Comparison of ENCODE assay signal across 1 cellular context in the genomic region with DNA sequence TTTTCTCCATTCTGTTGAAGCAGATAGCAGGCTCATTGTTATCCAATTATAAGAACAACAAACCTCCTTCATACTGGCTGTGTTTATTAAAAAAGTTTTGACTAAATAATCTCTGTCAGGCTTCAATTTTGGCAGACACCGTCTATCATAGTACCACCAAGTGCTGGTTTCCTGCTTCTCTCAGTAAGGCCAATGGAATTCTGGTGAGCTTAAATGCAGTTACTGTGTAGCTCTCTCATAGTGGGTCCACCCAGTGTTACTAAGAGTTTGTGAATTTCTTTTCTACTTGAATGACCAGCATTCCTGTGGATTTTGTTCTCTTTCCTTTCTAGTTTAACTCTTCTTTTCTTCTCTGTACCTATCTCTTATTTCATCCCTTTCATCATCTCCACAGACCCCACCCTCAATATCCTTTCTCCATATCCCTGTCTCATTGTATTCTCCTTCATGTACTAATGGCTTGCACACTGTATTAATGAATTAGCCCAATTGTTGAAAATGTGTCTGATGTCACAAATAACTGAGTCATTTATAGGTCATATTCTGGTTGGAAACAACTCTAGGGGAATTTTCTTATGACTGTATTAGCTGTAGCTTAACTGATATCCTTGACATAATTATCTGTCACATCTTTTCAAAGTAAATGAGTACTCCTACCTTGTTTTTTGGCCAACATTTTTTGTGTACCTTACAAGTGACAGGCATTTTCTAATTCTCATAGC.
TF ChIP-seq lines count a peak whose summit lies in the region.

No MANE protein-coding gene starts in this region.

TF ChIP-seq in GM23338, 12 proteins besides CTCF, POLR2A, EP300 and RAD21 (continued from another document):
- no peak for TF ChIP-seq ZNF462 (CRISPR knock-in tag; IDR thresholded peaks at IDR 0.05)
- no peak for TF ChIP-seq EZH2phosphoT487 (IDR thresholded peaks at IDR 0.05; ENCODE audit: unreplicated experiment)
- TF ChIP-seq CREB1 (CRISPR knock-in tag; IDR thresholded peaks at IDR 0.05; ENCODE audit: low read depth) = no peak
- TF ChIP-seq JUNB (IDR thresholded peaks at IDR 0.05; ENCODE audit: unreplicated experiment) = no peak
- TF ChIP-seq, protein P1, sequence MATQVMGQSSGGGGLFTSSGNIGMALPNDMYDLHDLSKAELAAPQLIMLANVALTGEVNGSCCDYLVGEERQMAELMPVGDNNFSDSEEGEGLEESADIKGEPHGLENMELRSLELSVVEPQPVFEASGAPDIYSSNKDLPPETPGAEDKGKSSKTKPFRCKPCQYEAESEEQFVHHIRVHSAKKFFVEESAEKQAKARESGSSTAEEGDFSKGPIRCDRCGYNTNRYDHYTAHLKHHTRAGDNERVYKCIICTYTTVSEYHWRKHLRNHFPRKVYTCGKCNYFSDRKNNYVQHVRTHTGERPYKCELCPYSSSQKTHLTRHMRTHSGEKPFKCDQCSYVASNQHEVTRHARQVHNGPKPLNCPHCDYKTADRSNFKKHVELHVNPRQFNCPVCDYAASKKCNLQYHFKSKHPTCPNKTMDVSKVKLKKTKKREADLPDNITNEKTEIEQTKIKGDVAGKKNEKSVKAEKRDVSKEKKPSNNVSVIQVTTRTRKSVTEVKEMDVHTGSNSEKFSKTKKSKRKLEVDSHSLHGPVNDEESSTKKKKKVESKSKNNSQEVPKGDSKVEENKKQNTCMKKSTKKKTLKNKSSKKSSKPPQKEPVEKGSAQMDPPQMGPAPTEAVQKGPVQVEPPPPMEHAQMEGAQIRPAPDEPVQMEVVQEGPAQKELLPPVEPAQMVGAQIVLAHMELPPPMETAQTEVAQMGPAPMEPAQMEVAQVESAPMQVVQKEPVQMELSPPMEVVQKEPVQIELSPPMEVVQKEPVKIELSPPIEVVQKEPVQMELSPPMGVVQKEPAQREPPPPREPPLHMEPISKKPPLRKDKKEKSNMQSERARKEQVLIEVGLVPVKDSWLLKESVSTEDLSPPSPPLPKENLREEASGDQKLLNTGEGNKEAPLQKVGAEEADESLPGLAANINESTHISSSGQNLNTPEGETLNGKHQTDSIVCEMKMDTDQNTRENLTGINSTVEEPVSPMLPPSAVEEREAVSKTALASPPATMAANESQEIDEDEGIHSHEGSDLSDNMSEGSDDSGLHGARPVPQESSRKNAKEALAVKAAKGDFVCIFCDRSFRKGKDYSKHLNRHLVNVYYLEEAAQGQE (IDR thresholded peaks at IDR 0.05; ENCODE audit: unreplicated experiment) = no peak
- TF ChIP-seq, protein P2, sequence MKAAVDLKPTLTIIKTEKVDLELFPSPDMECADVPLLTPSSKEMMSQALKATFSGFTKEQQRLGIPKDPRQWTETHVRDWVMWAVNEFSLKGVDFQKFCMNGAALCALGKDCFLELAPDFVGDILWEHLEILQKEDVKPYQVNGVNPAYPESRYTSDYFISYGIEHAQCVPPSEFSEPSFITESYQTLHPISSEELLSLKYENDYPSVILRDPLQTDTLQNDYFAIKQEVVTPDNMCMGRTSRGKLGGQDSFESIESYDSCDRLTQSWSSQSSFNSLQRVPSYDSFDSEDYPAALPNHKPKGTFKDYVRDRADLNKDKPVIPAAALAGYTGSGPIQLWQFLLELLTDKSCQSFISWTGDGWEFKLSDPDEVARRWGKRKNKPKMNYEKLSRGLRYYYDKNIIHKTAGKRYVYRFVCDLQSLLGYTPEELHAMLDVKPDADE (IDR thresholded peaks at IDR 0.05) = no peak
- no peak for TF ChIP-seq POLR2AphosphoS5 (IDR thresholded peaks at IDR 0.05; ENCODE audit: low read depth)
- TF ChIP-seq ZNF331 (CRISPR knock-in tag; IDR thresholded peaks at IDR 0.05; ENCODE audit: low read depth) = no peak
- TF ChIP-seq EZH2 (IDR thresholded peaks at IDR 0.05; ENCODE audit: low read depth, unreplicated experiment) = no peak
TF ChIP-seq in GM23338: peak in this region for 0.
